ENCODE assay signal across 10 cellular contexts in genomic region chr4:155582971-155583437, GRCh38.
A peak's percentile ranks its signal among the peaks of the same experiment; 100 is the strongest.
DNase-seq lines count a peak whose midpoint lies in the region; ATAC-seq and TF ChIP-seq lines count a peak whose summit lies in the region.
"Had no signal": no experiment of that assay in that cellular context is flagged by ENCODE, and none has a peak within 500 bp of the region (broad histone marks: within the 10 kb centered on the region; RNA-seq: fewer than 3 reads in every experiment).

No MANE protein-coding gene starts in this region.

- peak; percentile 72 to 73 for ATAC-seq in activated T-cell treated with anti-CD3 and anti-CD28 coated beads, Interleukin-2, amount 50 U/mL, for 72 hours (replicated peaks in 1 of 2)

- peak overlapping the region; percentile 26 to 66 for H3K4me3 Mint-ChIP-seq in activated T-cell treated with anti-CD3 and anti-CD28 coated beads, Interleukin-2, amount 50 U/mL, for 72 hours
- H3K4me3 Mint-ChIP-seq: IgD-negative memory B cell had no signal

- no peaks in the 10 kb centered on the region for H3K9me3 ChIP-seq in smooth muscle cell (replicated peaks; ENCODE audit: low read depth)
- no peaks in the 10 kb centered on the region for H3K9me3 ChIP-seq in suprapubic skin

- H3K9me3 Mint-ChIP-seq in activated T-cell treated with anti-CD3 and anti-CD28 coated beads, Interleukin-2, amount 50 U/mL, for 72 hours: no peaks in the 10 kb centered on the region
- H3K9me3 Mint-ChIP-seq: IgD-negative memory B cell had no signal

- H3F3A ChIP-seq in smooth muscle cell (ENCODE audit: low read depth): peaks cover 7% of the 10 kb centered on the region

- peaks cover 7% of the 10 kb centered on the region for H3K4me1 ChIP-seq in smooth muscle cell (ENCODE audit: low read depth)
- H3K4me1 ChIP-seq in suprapubic skin: peaks cover 4% of the 10 kb centered on the region

- H4K20me1 ChIP-seq in smooth muscle cell (ENCODE audit: low read depth): no peaks in the 10 kb centered on the region

- peaks cover 15% of the 10 kb centered on the region for H3K4me1 Mint-ChIP-seq in activated T-cell treated with anti-CD3 and anti-CD28 coated beads, Interleukin-2, amount 50 U/mL, for 72 hours (ENCODE audit: low read depth)
- H3K4me1 Mint-ChIP-seq: IgD-negative memory B cell had no signal

- H3K36me3 ChIP-seq in smooth muscle cell (ENCODE audit: low read depth) (no peaks in the 10 kb centered on the region), suprapubic skin (no peaks in the 10 kb centered on the region)

- no peak for DNase-seq in activated T-cell treated with anti-CD3 and anti-CD28 coated beads, Interleukin-2, amount 50 U/mL, for 72 hours
- DNase-seq in activated T-cell treated with anti-CD3 and anti-CD28 coated beads for 4 hours (no peak), NCI-H748 (lab: John Stamatoyannopoulos, UW; ENCODE audit: unreplicated experiment) (peak; percentile 90), epithelial cell of prostate (ENCODE audit: low read depth, low spot score) (no peak), smooth muscle cell (lab: John Stamatoyannopoulos, UW; ENCODE audit: unreplicated experiment) (no peak), hypothalamus (lab: John Stamatoyannopoulos, UW) (no peak), suprapubic skin (ENCODE audit: low spot score in 2 of 2) (no peak), HK-2 (ENCODE audit: unreplicated experiment) (no peak)
- DNase-seq: right cardiac atrium had no signal

- no peak overlapping the region for H3K9ac ChIP-seq in smooth muscle cell (ENCODE audit: low read depth)

- WGBS in smooth muscle cell (ENCODE audit: low lambda C conversion rate): 5% methylated on average over 4 of the region's 4 CpGs
- WGBS in suprapubic skin: 36% methylated on average over 4 of the region's 4 CpGs

- TF ChIP-seq POLR2A in suprapubic skin (IDR thresholded peaks at IDR 0.05): no peak

- no peak overlapping the region for H3K4me3 ChIP-seq in smooth muscle cell
- H3K4me3 ChIP-seq in suprapubic skin: no peak overlapping the region

- H3K79me2 ChIP-seq in smooth muscle cell (ENCODE audit: low read depth): no peaks in the 10 kb centered on the region

- no peak overlapping the region for H2AFZ ChIP-seq in smooth muscle cell (ENCODE audit: low read depth)

- H3K4me2 ChIP-seq in smooth muscle cell: peak overlapping the region; percentile 32

- no peak for TF ChIP-seq CTCF in smooth muscle cell (IDR thresholded peaks at IDR 0.05; ENCODE audit: borderline replicate concordance, insufficient read depth, poor library complexity, severe bottlenecking)
- TF ChIP-seq CTCF in suprapubic skin (IDR thresholded peaks at IDR 0.05): no peak

- H3K27me3 ChIP-seq in smooth muscle cell (ENCODE audit: low read depth): no peaks in the 10 kb centered on the region
- H3K27me3 ChIP-seq in suprapubic skin: no peaks in the 10 kb centered on the region

- H3K27ac ChIP-seq in epithelial cell of prostate (peak overlapping the region; percentile 58), smooth muscle cell (ENCODE audit: low read depth) (peak overlapping the region; percentile 78), suprapubic skin (no peak overlapping the region)

- H3K36me3 Mint-ChIP-seq in activated T-cell treated with anti-CD3 and anti-CD28 coated beads, Interleukin-2, amount 50 U/mL, for 72 hours (ENCODE audit: insufficient read depth in 2 of 2): no peaks in the 10 kb centered on the region
- H3K36me3 Mint-ChIP-seq: IgD-negative memory B cell had no signal

- TF ChIP-seq EP300 in suprapubic skin (IDR thresholded peaks at IDR 0.05): no peak

- H3K27ac Mint-ChIP-seq in activated T-cell treated with anti-CD3 and anti-CD28 coated beads, Interleukin-2, amount 50 U/mL, for 72 hours: peak overlapping the region; percentile 82
- H3K27ac Mint-ChIP-seq: IgD-negative memory B cell had no signal

- H3K27me3 Mint-ChIP-seq in activated T-cell treated with anti-CD3 and anti-CD28 coated beads, Interleukin-2, amount 50 U/mL, for 72 hours (ENCODE audit: low read depth): no peaks in the 10 kb centered on the region
- H3K27me3 Mint-ChIP-seq: IgD-negative memory B cell had no signal
